ENCODE assay signal across 21 cellular contexts in genomic region chr16:51430716-51431369, GRCh38.
DNase-seq lines count a peak whose midpoint lies in the region; ATAC-seq and TF ChIP-seq lines count a peak whose summit lies in the region.
"Had no signal": no experiment of that assay in that cellular context is flagged by ENCODE, and none has a peak within 500 bp of the region (broad histone marks: within the 10 kb centered on the region; RNA-seq: fewer than 3 reads in every experiment).

No MANE protein-coding gene starts in this region.

- H3K36me3 ChIP-seq in SJSA1: no peaks in the 10 kb centered on the region
- H3K36me3 ChIP-seq: right atrium auricular region had no signal

- H3K9me3 Mint-ChIP-seq in nephron: no peaks in the 10 kb centered on the region
- peaks cover 14% of the 10 kb centered on the region for H3K9me3 Mint-ChIP-seq in natural killer cell treated with Interleukin-12 subunit alpha and Interleukin-12 subunit beta and Interleukin-15 and Interleukin-18, amount 100 ng/mL, for 72 hours

- H3K4me3 Mint-ChIP-seq in nephron: no peak overlapping the region
- H3K4me3 Mint-ChIP-seq in natural killer cell treated with Interleukin-12 subunit alpha and Interleukin-12 subunit beta and Interleukin-15 and Interleukin-18, amount 100 ng/mL, for 72 hours: no peak overlapping the region
- H3K4me3 Mint-ChIP-seq: activated CD4-positive, alpha-beta memory T cell treated with anti-CD3 and anti-CD28 coated beads, Interleukin-2, amount 10 ng/mL, durations not matched to agents 7 days and 5 days; activated naive CD8-positive, alpha-beta T cell treated with anti-CD3 and anti-CD28 coated beads, Interleukin-2, amount 10 ng/mL, durations not matched to agents 7 days and 5 days; CD4-positive, alpha-beta T cell had no signal

- H3K27me3 Mint-ChIP-seq in nephron (ENCODE audit: low read depth): peaks cover 26% of the 10 kb centered on the region
- peaks cover 0 to 8% of the 10 kb centered on the region in 2 donors for H3K27me3 Mint-ChIP-seq in natural killer cell treated with Interleukin-12 subunit alpha and Interleukin-12 subunit beta and Interleukin-15 and Interleukin-18, amount 100 ng/mL, for 72 hours
- H3K27me3 Mint-ChIP-seq: activated CD4-positive, alpha-beta memory T cell treated with anti-CD3 and anti-CD28 coated beads, Interleukin-2, amount 10 ng/mL, durations not matched to agents 7 days and 5 days; activated naive CD8-positive, alpha-beta T cell treated with anti-CD3 and anti-CD28 coated beads, Interleukin-2, amount 10 ng/mL, durations not matched to agents 7 days and 5 days had no signal

- H3K27ac ChIP-seq in SJSA1: peak overlapping the region; percentile 70
- H3K27ac ChIP-seq: KMS-11, right atrium auricular region had no signal

- H3K4me1 Mint-ChIP-seq in nephron: peaks cover 10% of the 10 kb centered on the region
- peaks cover 0 to 3% of the 10 kb centered on the region in 2 donors for H3K4me1 Mint-ChIP-seq in natural killer cell treated with Interleukin-12 subunit alpha and Interleukin-12 subunit beta and Interleukin-15 and Interleukin-18, amount 100 ng/mL, for 72 hours (ENCODE audit: low read depth in 2 of 2)
- H3K4me1 Mint-ChIP-seq: activated CD4-positive, alpha-beta memory T cell treated with anti-CD3 and anti-CD28 coated beads, Interleukin-2, amount 10 ng/mL, durations not matched to agents 7 days and 5 days; activated naive CD8-positive, alpha-beta T cell treated with anti-CD3 and anti-CD28 coated beads, Interleukin-2, amount 10 ng/mL, durations not matched to agents 7 days and 5 days had no signal

- peak overlapping the region; percentile 28 to 86 (median 51) for H3K27ac Mint-ChIP-seq in nephron
- H3K27ac Mint-ChIP-seq in natural killer cell treated with Interleukin-12 subunit alpha and Interleukin-12 subunit beta and Interleukin-15 and Interleukin-18, amount 100 ng/mL, for 72 hours: no peak overlapping the region
- H3K27ac Mint-ChIP-seq: activated CD4-positive, alpha-beta memory T cell treated with anti-CD3 and anti-CD28 coated beads, Interleukin-2, amount 10 ng/mL, durations not matched to agents 7 days and 5 days; activated naive CD8-positive, alpha-beta T cell treated with anti-CD3 and anti-CD28 coated beads, Interleukin-2, amount 10 ng/mL, durations not matched to agents 7 days and 5 days; CD4-positive, alpha-beta T cell had no signal

- TF ChIP-seq CTCF in nephron (IDR thresholded peaks at IDR 0.05; ENCODE audit: unreplicated experiment in 3 of 3): no peak

- no peaks in the 10 kb centered on the region for H3K27me3 ChIP-seq in SJSA1 (replicated peaks)
- H3K27me3 ChIP-seq: body of pancreas, right atrium auricular region had no signal

- DNase-seq in SJSA1 (ENCODE audit: low read depth in 1 of 2, low spot score in 2 of 2): no peak
- DNase-seq in fibroblast of gingiva (ENCODE audit: low read depth): peak; percentile 14
- no peak for DNase-seq in natural killer cell treated with Interleukin-12 subunit alpha and Interleukin-12 subunit beta and Interleukin-15 and Interleukin-18, amount 100 ng/mL, for 72 hours (ENCODE audit: low spot score)
- DNase-seq: activated CD4-positive, alpha-beta memory T cell treated with anti-CD3 and anti-CD28 coated beads, Interleukin-2, amount 10 ng/mL, durations not matched to agents 7 days and 5 days; activated naive CD8-positive, alpha-beta T cell treated with anti-CD3 and anti-CD28 coated beads, Interleukin-2, amount 10 ng/mL, durations not matched to agents 7 days and 5 days; CD4-positive, alpha-beta T cell; effector CD8-positive, alpha-beta T cell; NCI-H1694; NCI-H510A treated with DMSO at 0.1 percent for 48 hours; NK-92 treated with Interleukin-12 subunit alpha and Interleukin-12 subunit beta, amount 100 ng/mL, for 24 hours; stimulated activated CD4-positive, alpha-beta T cell treated with anti-CD3 and anti-CD28 coated beads, Interleukin-4, amount 100 ng/mL, for 4 hours; stimulated activated naive CD4-positive, alpha-beta T cell had no signal

- no peaks in the 10 kb centered on the region for H3K36me3 Mint-ChIP-seq in nephron (ENCODE audit: low read depth)
- no peaks in the 10 kb centered on the region for H3K36me3 Mint-ChIP-seq in natural killer cell treated with Interleukin-12 subunit alpha and Interleukin-12 subunit beta and Interleukin-15 and Interleukin-18, amount 100 ng/mL, for 72 hours
- H3K36me3 Mint-ChIP-seq: activated naive CD8-positive, alpha-beta T cell treated with anti-CD3 and anti-CD28 coated beads, Interleukin-2, amount 10 ng/mL, durations not matched to agents 7 days and 5 days had no signal

- H3K4me3 ChIP-seq in SJSA1: no peak overlapping the region
- H3K4me3 ChIP-seq: body of pancreas, right atrium auricular region had no signal

- H3K9me3 ChIP-seq in SJSA1 (replicated peaks): no peaks in the 10 kb centered on the region
- H3K9me3 ChIP-seq: body of pancreas, right atrium auricular region had no signal

- no peak for ATAC-seq in natural killer cell treated with Interleukin-12 subunit alpha and Interleukin-12 subunit beta and Interleukin-15 and Interleukin-18, amount 100 ng/mL, for 72 hours
- no peak for ATAC-seq in HG03439 (IDR thresholded peaks at IDR 0.05; ENCODE audit: unreplicated experiment)
- ATAC-seq in HG02623 (IDR thresholded peaks at IDR 0.05; ENCODE audit: unreplicated experiment): no peak
- no peak for ATAC-seq in HG02610 (IDR thresholded peaks at IDR 0.05; ENCODE audit: unreplicated experiment)
- ATAC-seq: esophagus mucosa, Panc1 had no signal

- H3K4me1 ChIP-seq in SJSA1 (replicated peaks): peaks cover 21% of the 10 kb centered on the region
- H3K4me1 ChIP-seq: right atrium auricular region had no signal

Comparison
In these comparisons a context has a peak if more than half of its experiments do, and no peak if none do; other contexts are left out.
1. H3K27ac Mint-ChIP-seq: peak in nephron (3 of 3); none in natural killer cell treated with Interleukin-12 subunit alpha and Interleukin-12 subunit beta and Interleukin-15 and Interleukin-18, amount 100 ng/mL, for 72 hours (0 of 2).